21 cellular contexts compared by ENCODE assay signal in genomic region chr10:12937527-12937926, GRCh38.
DNase-seq lines count a peak whose midpoint lies in the region; ATAC-seq, FAIRE-seq and TF ChIP-seq lines count a peak whose summit lies in the region.
"Had no signal": no experiment of that assay in that cellular context is flagged by ENCODE, and none has a peak within 500 bp of the region (broad histone marks: within the 10 kb centered on the region; RNA-seq: fewer than 3 reads in every experiment).

No MANE protein-coding gene starts in this region.

- H3K27ac Mint-ChIP-seq in T-helper 2 cell treated with Interferon-gamma antibody and Interleukin-4, amounts not matched to agents 5 μg/mL and 100 μg/mL, for 36 hours = no peak overlapping the region

- H3K4me1 Mint-ChIP-seq in T-helper 2 cell treated with Interferon-gamma antibody and Interleukin-4, amounts not matched to agents 5 μg/mL and 100 μg/mL, for 36 hours (ENCODE audit: low read depth) = no peaks in the 10 kb centered on the region

- ATAC-seq in foreskin keratinocyte (peak; percentile 78), HG02571 (IDR thresholded peaks at IDR 0.05; ENCODE audit: unreplicated experiment) (no peak)

- no peak for FAIRE-seq in bronchial epithelial cell (lab: Jason Lieb, UNC)

- H3K36me3 ChIP-seq in MG63 (no peaks in the 10 kb centered on the region), bronchial epithelial cell (ENCODE audit: control insufficient read depth, insufficient read depth, low read length) (no peaks in the 10 kb centered on the region)

- H3K4me1 ChIP-seq in foreskin keratinocyte = peaks cover 10% of the 10 kb centered on the region

- no peak overlapping the region for H3K4me3 Mint-ChIP-seq in T-helper 2 cell treated with Interferon-gamma antibody and Interleukin-4, amounts not matched to agents 5 μg/mL and 100 μg/mL, for 36 hours

- DNase-seq in Daoy (ENCODE audit: low read depth) (peak; percentile 17), MG63 (peak; percentile 27), bronchial epithelial cell (ENCODE audit: low read depth) (peak; percentile 83), foreskin keratinocyte (no peak), mucosa of gallbladder (ENCODE audit: low spot score) (no peak)
- no peak for DNase-seq in stimulated activated CD8-positive, alpha-beta memory T cell treated with anti-CD3 and anti-CD28 coated beads, Interleukin-4, amount 100 ng/mL, for 48 hours
- DNase-seq in T-helper 2 cell treated with Interferon-gamma antibody and Interleukin-4, amounts not matched to agents 5 μg/mL and 100 μg/mL, for 36 hours (ENCODE audit: low spot score) = no peak
- DNase-seq: 8988T, DND-41, GDM1, GOT3, NCI-H1048, NCI-H1436, NCI-H1930, NCI-H226, NCI-H524, NCI-H82, OCI-M1, RPMI8226 had no signal

- H3K4me3 ChIP-seq in MG63 (no peak overlapping the region), bronchial epithelial cell (ENCODE audit: low read depth, low read length) (no peak overlapping the region)

- no peaks in the 10 kb centered on the region for H3K27me3 ChIP-seq in MG63
- no peaks in the 10 kb centered on the region for H3K27me3 ChIP-seq in bronchial epithelial cell (ENCODE audit: control insufficient read depth, insufficient read depth, low read length)
- no peaks in the 10 kb centered on the region for H3K27me3 ChIP-seq in foreskin keratinocyte

- H3K9me3 Mint-ChIP-seq in T-helper 2 cell treated with Interferon-gamma antibody and Interleukin-4, amounts not matched to agents 5 μg/mL and 100 μg/mL, for 36 hours = no peaks in the 10 kb centered on the region

- H3K36me3 Mint-ChIP-seq in T-helper 2 cell treated with Interferon-gamma antibody and Interleukin-4, amounts not matched to agents 5 μg/mL and 100 μg/mL, for 36 hours (ENCODE audit: low read depth) = no peaks in the 10 kb centered on the region

- TF ChIP-seq CTCF in bronchial epithelial cell (IDR thresholded peaks at IDR 0.05; ENCODE audit: insufficient read depth, low read length, severe bottlenecking) (no peak), foreskin keratinocyte (conservative IDR thresholded peaks at IDR 0.05) (no peak)

- H3K9me3 ChIP-seq in MG63 = peaks cover 13% of the 10 kb centered on the region; the same call in 1 of the 2 replicates

- H3K27ac ChIP-seq in foreskin keratinocyte = no peak overlapping the region
- H3K27ac ChIP-seq: KMS-11 had no signal

- H3K27me3 Mint-ChIP-seq in T-helper 2 cell treated with Interferon-gamma antibody and Interleukin-4, amounts not matched to agents 5 μg/mL and 100 μg/mL, for 36 hours (ENCODE audit: low read depth) = peaks cover 11% of the 10 kb centered on the region

Comparison
In these comparisons a context has a peak if more than half of its experiments do, and no peak if none do; other contexts are left out.
1. DNase-seq: peak in Daoy (single experiment), MG63 (single experiment) and bronchial epithelial cell (single experiment); none in foreskin keratinocyte (0 of 2), mucosa of gallbladder (single experiment), stimulated activated CD8-positive, alpha-beta memory T cell treated with anti-CD3 and anti-CD28 coated beads, Interleukin-4, amount 100 ng/mL, for 48 hours (single experiment) and T-helper 2 cell treated with Interferon-gamma antibody and Interleukin-4, amounts not matched to agents 5 μg/mL and 100 μg/mL, for 36 hours (single experiment).